Comparison of ENCODE assay signal across 8 cellular contexts in the genomic region with DNA sequence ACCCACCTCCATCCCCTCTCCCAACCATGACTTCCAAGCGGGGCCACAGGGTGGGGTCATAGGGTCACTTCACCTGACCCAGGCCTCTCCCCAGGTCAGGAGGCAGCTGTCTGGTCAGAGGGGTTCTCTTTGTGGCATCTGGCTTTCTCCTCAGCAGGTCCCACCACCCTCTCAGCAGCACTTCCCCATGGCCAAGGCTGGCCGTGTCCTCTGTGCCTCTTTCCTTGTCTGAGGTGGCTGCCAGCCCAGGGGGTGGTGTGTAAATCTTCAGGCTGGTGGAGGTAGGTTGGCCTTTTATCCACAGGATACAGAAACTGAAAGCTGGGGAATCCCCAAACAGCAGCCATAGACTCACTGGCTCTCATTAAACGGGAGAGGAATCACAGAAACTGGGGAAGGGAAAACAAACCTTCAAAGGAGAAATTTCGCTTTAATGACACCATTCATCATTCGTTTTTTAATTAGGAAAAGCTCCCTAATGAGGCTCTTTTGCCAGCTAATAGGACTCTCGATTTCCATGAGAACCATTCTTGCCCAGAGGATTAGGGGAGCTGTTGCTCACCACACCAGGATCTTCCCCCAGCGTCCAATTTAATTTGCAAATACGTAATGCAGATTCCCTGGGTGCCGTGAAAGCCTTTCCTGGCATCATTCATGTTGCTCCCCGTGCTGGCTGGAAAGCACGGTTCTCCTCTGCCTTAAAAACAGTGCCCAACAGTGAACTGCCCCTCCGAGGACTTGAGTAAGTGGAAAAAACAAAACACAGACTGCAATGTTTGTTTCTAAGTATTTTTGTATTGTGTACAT. TPM values are rescaled to one million over a fixed set of nuclear protein-coding genes. Genes with fewer than 3 reads are reported as not detected.
DNase-seq lines count a peak whose midpoint lies in the region; ATAC-seq, FAIRE-seq and TF ChIP-seq lines count a peak whose summit lies in the region.

No MANE protein-coding gene starts in this region.

- intact Hi-C loops in K562 (cut with micrococcal nuclease), result no loop called here

- TF ChIP-seq POLR2A in K562 (conservative IDR thresholded peaks at IDR 0.05), result no peak

- CTCF ChIA-PET in K562 (lab: Yijun Ruan, JAX; ENCODE audit: low intra/inter-chr PET ratio), result no interaction called here

- no peak overlapping the region for H3K4me2 ChIP-seq in K562 (ENCODE audit: insufficient read depth, low read length)

- H3K27me3 ChIP-seq in K562 (ENCODE audit: control insufficient read depth in 2 of 2, insufficient read depth in 2 of 2, low read length in 2 of 2), result no peaks in the 10 kb centered on the region

- no peak overlapping the region for H3K4me3 ChIP-seq in K562

- no peak for FAIRE-seq in K562 (lab: Jason Lieb, UNC)

- WGBS in K562 (ENCODE audit: insufficient coverage, low coverage, missing lambda C conversion rate), result 20% methylated on average over 12 of the region's 12 CpGs

- in situ Hi-C loops in K562 (cut with MboI), result no loop called here

- H3K9me3 ChIP-seq in K562 (replicated peaks; ENCODE audit: control insufficient read depth, insufficient read depth, low read depth, low read length), result no peaks in the 10 kb centered on the region

- H3K9ac ChIP-seq in K562 (ENCODE audit: insufficient read depth in 1 of 2, low read depth in 2 of 2, low read length in 2 of 2), result peak overlapping the region in 1 of 2 experiments; percentile 43; a peak in 1 of 4 replicates

- no peak for TF ChIP-seq RAD21 in K562 (CRISPR knock-in tag; conservative IDR thresholded peaks at IDR 0.05 in 1 of 2, IDR thresholded peaks at IDR 0.05 in 1 of 2)

- ATAC-seq in K562, result no peak
- no peak for ATAC-seq in HG03039 (IDR thresholded peaks at IDR 0.05; ENCODE audit: unreplicated experiment)
- no peak for ATAC-seq in GM21529 (IDR thresholded peaks at IDR 0.05; ENCODE audit: unreplicated experiment)
- no peak for ATAC-seq in GM21723 (IDR thresholded peaks at IDR 0.05; ENCODE audit: unreplicated experiment)
- ATAC-seq in GM19452 (IDR thresholded peaks at IDR 0.05; ENCODE audit: unreplicated experiment), result no peak

- no peaks in the 10 kb centered on the region for H4K20me1 ChIP-seq in K562 (replicated peaks; ENCODE audit: control insufficient read depth, insufficient read depth, low read length)

- no peak for TF ChIP-seq EP300 in K562 (IDR thresholded peaks at IDR 0.05; ENCODE audit: low read length)

- H3K4me1 ChIP-seq in K562 (replicated peaks in 1 of 2; ENCODE audit: control insufficient read depth in 2 of 2, insufficient read depth in 2 of 2, low read length in 2 of 2), result peaks cover 0 to 4% of the 10 kb centered on the region in 2 experiments; a peak in 2 of 5 replicates

- H3K79me2 ChIP-seq in K562 (ENCODE audit: control insufficient read depth, insufficient read depth, low read length), result no peaks in the 10 kb centered on the region

- TF ChIP-seq CTCF in K562 (IDR thresholded peaks at IDR 0.05 in 2 of 3, conservative IDR thresholded peaks at IDR 0.05 in 1 of 3; ENCODE audit: insufficient read depth in 2 of 3, low read depth in 1 of 3, low read length in 3 of 3), result no peak

- no peaks in the 10 kb centered on the region for H3K36me3 ChIP-seq in K562 (ENCODE audit: control insufficient read depth, insufficient read depth, low read length)

- H3K9me1 ChIP-seq in K562 (ENCODE audit: control insufficient read depth, insufficient read depth, low read length), result no peaks in the 10 kb centered on the region

- no peak overlapping the region for H3K27ac ChIP-seq in K562 (ENCODE audit: extremely low read depth, low read depth, low read length)

- H2AFZ ChIP-seq in K562 (ENCODE audit: low read depth, low read length), result 0 out of 2 replicates have a peak overlapping the region, but pooled peaks have one; percentile 12

- BruUV-seq in K562 (replicated peaks; lab: Mats Ljungman, UMichigan), result no TSS peak

- POLR2A ChIA-PET in K562 (lab: Yijun Ruan, JAX), result interaction anchor here (0.9 to 1.5 kb wide), 3 partner anchors 8 to 27 kb away, joined by 3 to 5 read pairs (median 4); no protein-coding TSS in a partner anchor

- DNase-seq in CD1c-positive myeloid dendritic cell (ENCODE audit: extremely low spot score) (peak; percentile 72), NCI-H82 treated with DMSO at 0.1 percent for 48 hours (lab: John Stamatoyannopoulos, UW; ENCODE audit: unreplicated experiment) (peak; percentile 5), K562 (ENCODE audit: extremely low read depth in 1 of 4, low spot score in 3 of 4) (no peak), midbrain (lab: John Stamatoyannopoulos, UW) (peak; percentile 14)

TF ChIP-seq in K562, 482 proteins besides CTCF, POLR2A, EP300 and RAD21:
- no peak for TF ChIP-seq ELF4 (CRISPR knock-in tag; IDR thresholded peaks at IDR 0.05)
- TF ChIP-seq KAT8 (IDR thresholded peaks at IDR 0.05; ENCODE audit: low read depth), result no peak
- TF ChIP-seq NR2C1 (IDR thresholded peaks at IDR 0.05), result no peak
- TF ChIP-seq NR2C1 (tag; IDR thresholded peaks at IDR 0.05), result no peak
- no peak for TF ChIP-seq GABPB1 (CRISPR knock-in tag; IDR thresholded peaks at IDR 0.05)
- TF ChIP-seq, protein P1, sequence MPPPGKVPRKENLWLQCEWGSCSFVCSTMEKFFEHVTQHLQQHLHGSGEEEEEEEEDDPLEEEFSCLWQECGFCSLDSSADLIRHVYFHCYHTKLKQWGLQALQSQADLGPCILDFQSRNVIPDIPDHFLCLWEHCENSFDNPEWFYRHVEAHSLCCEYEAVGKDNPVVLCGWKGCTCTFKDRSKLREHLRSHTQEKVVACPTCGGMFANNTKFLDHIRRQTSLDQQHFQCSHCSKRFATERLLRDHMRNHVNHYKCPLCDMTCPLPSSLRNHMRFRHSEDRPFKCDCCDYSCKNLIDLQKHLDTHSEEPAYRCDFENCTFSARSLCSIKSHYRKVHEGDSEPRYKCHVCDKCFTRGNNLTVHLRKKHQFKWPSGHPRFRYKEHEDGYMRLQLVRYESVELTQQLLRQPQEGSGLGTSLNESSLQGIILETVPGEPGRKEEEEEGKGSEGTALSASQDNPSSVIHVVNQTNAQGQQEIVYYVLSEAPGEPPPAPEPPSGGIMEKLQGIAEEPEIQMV (tag; conservative IDR thresholded peaks at IDR 0.05; ENCODE audit: low read depth), result no peak

RNA-seq across cellular contexts. Expression of a gene that starts 18.0 kb away (rescaled TPM):
- total RNA-seq in K562 (2011; cell fraction: chromatin; rRNA removed; ENCODE audit: low replicate concordance), result 21.1 and 30.2 TPM in 2 replicates
- 10.5 and 11.2 TPM in 2 replicates for total RNA-seq in K562 (2011; cell fraction: nucleolus; rRNA removed)
- 21.6 and 26.5 TPM in 2 replicates for total RNA-seq in K562 (2011; cell fraction: nucleoplasm; rRNA removed)
- 17.4 and 24.8 TPM in 2 replicates for total RNA-seq in K562 (2014; rRNA removed)
- 21.2 and 22.4 TPM in 2 replicates for total RNA-seq in K562 (2014; rRNA removed; fragmentation: Illumina TruSeq; extraction: Trizol)
- total RNA-seq in K562 (2015; rRNA removed; fragmentation: Illumina TruSeq; extraction: Trizol), result 15.0 and 16.1 TPM in 2 replicates
- total RNA-seq in K562 (2021), result 17.3 and 18.5 TPM in 2 replicates
- 14.1 and 26.1 TPM in 2 replicates for polyA plus RNA-seq in K562 (2011; rRNA removed)
- 5.5 and 8.6 TPM in 2 replicates for polyA plus RNA-seq in K562 (2011; cell fraction: cytosol; rRNA removed)
- 11.0 and 15.2 TPM in 2 replicates for polyA plus RNA-seq in K562 (2011; cell fraction: nucleus; rRNA removed)
- 18.6 and 24.7 TPM in 2 replicates for polyA plus RNA-seq in K562 (2012)
- 15.1 and 15.5 TPM in 2 replicates for polyA plus RNA-seq in K562 (2014; fragmentation: Illumina TruSeq; extraction: Trizol)
- 10 to 100 TPM; 49.6 to 55.7 TPM for polyA plus RNA-seq in K562 (2014; fragmentation: Nextera tagmentation; extraction: Ambion mirVana)
- 17.0 and 20.4 TPM in 2 replicates for polyA plus RNA-seq in K562 (2014; rRNA removed)
- 9.7 and 16.0 TPM in 2 replicates for polyA minus RNA-seq in K562 (2011; rRNA and poly(A)+ RNA removed)
- polyA minus RNA-seq in K562 (2011; cell fraction: cytosol; rRNA and poly(A)+ RNA removed), result 4.6 and 7.2 TPM in 2 replicates
- polyA minus RNA-seq in K562 (2011; cell fraction: nucleus; rRNA and poly(A)+ RNA removed), result 4.6 and 5.6 TPM in 2 replicates

RNA-seq across cellular contexts. Expression of a gene that starts 26.0 kb away (rescaled TPM):
- 624 and 1,466 TPM in 2 replicates for total RNA-seq in K562 (2011; cell fraction: chromatin; rRNA removed; ENCODE audit: low replicate concordance)
- 225 and 284 TPM in 2 replicates for total RNA-seq in K562 (2011; cell fraction: nucleolus; rRNA removed)
- total RNA-seq in K562 (2011; cell fraction: nucleoplasm; rRNA removed), result 466 and 588 TPM in 2 replicates
- total RNA-seq in K562 (2014; rRNA removed), result 123 and 153 TPM in 2 replicates
- 268 and 297 TPM in 2 replicates for total RNA-seq in K562 (2014; rRNA removed; fragmentation: Illumina TruSeq; extraction: Trizol)
- total RNA-seq in K562 (2015; rRNA removed; fragmentation: Illumina TruSeq; extraction: Trizol), result 245 and 255 TPM in 2 replicates
- total RNA-seq in K562 (2021), result 216 and 222 TPM in 2 replicates
- polyA plus RNA-seq in K562 (2011; rRNA removed), result 267 and 333 TPM in 2 replicates
- 266 and 328 TPM in 2 replicates for polyA plus RNA-seq in K562 (2011; cell fraction: cytosol; rRNA removed)
- polyA plus RNA-seq in K562 (2011; cell fraction: nucleus; rRNA removed), result 346 and 475 TPM in 2 replicates
- polyA plus RNA-seq in K562 (2012), result 196 and 246 TPM in 2 replicates
- polyA plus RNA-seq in K562 (2014; fragmentation: Illumina TruSeq; extraction: Trizol), result 317 and 370 TPM in 2 replicates
- 100 to 1,000 TPM; 191 to 245 TPM for polyA plus RNA-seq in K562 (2014; fragmentation: Nextera tagmentation; extraction: Ambion mirVana)
- 216 and 250 TPM in 2 replicates for polyA plus RNA-seq in K562 (2014; rRNA removed)
- 343 and 416 TPM in 2 replicates for polyA minus RNA-seq in K562 (2011; rRNA and poly(A)+ RNA removed)
- polyA minus RNA-seq in K562 (2011; cell fraction: cytosol; rRNA and poly(A)+ RNA removed), result 103 and 151 TPM in 2 replicates
- polyA minus RNA-seq in K562 (2011; cell fraction: nucleus; rRNA and poly(A)+ RNA removed), result 188 and 265 TPM in 2 replicates

RNA-seq across cellular contexts. Expression of a gene that starts 58.4 kb away (rescaled TPM):
- total RNA-seq in K562 (2011; cell fraction: chromatin; rRNA removed; ENCODE audit: low replicate concordance), result 0.26 and 0.76 TPM in 2 replicates
- total RNA-seq in K562 (2011; cell fraction: nucleolus; rRNA removed), result 0.33 and 0.53 TPM in 2 replicates
- 0.37 and 0.69 TPM in 2 replicates for total RNA-seq in K562 (2011; cell fraction: nucleoplasm; rRNA removed)
- 0.08 and 0.09 TPM in 2 replicates for total RNA-seq in K562 (2014; rRNA removed)
- 0.03 and 0.07 TPM in 2 replicates for total RNA-seq in K562 (2014; rRNA removed; fragmentation: Illumina TruSeq; extraction: Trizol)
- total RNA-seq in K562 (2015; rRNA removed; fragmentation: Illumina TruSeq; extraction: Trizol), result 0.08 TPM in 1 of 2 replicates, not detected in the other
- total RNA-seq in K562 (2021), result 0.13 and 0.31 TPM in 2 replicates
- 0.07 and 0.22 TPM in 2 replicates for polyA plus RNA-seq in K562 (2011; rRNA removed)
- polyA plus RNA-seq in K562 (2011; cell fraction: cytosol; rRNA removed), result 0.10 and 0.54 TPM in 2 replicates
- polyA plus RNA-seq in K562 (2011; cell fraction: nucleus; rRNA removed), result 0.06 and 0.46 TPM in 2 replicates
- polyA plus RNA-seq in K562 (2012), result 0.03 and 0.05 TPM in 2 replicates
- polyA plus RNA-seq in K562 (2014; fragmentation: Illumina TruSeq; extraction: Trizol), result 0.03 and 0.06 TPM in 2 replicates
- not detected for polyA plus RNA-seq in K562 (2014; fragmentation: Nextera tagmentation; extraction: Ambion mirVana)
- polyA plus RNA-seq in K562 (2014; rRNA removed), result 0.01 TPM in 1 of 2 replicates, not detected in the other
- 0.06 and 0.32 TPM in 2 replicates for polyA minus RNA-seq in K562 (2011; rRNA and poly(A)+ RNA removed)
- polyA minus RNA-seq in K562 (2011; cell fraction: cytosol; rRNA and poly(A)+ RNA removed), result not detected in 2 replicates
- not detected in 2 replicates for polyA minus RNA-seq in K562 (2011; cell fraction: nucleus; rRNA and poly(A)+ RNA removed)

Comparison
In these comparisons a context has a peak if more than half of its experiments do, and no peak if none do; other contexts are left out.
1. DNase-seq: peak in CD1c-positive myeloid dendritic cell (single experiment), NCI-H82 treated with DMSO at 0.1 percent for 48 hours (single experiment) and midbrain (single experiment); none in K562 (0 of 4).